In genomic region chr2:120905298-120905697, GRCh38 we compare ENCODE assay signal across 15 cellular contexts.
DNase-seq lines count a peak whose midpoint lies in the region; ATAC-seq and TF ChIP-seq lines count a peak whose summit lies in the region.
"Had no signal": no experiment of that assay in that cellular context is flagged by ENCODE, and none has a peak within 500 bp of the region (broad histone marks: within the 10 kb centered on the region; RNA-seq: fewer than 3 reads in every experiment).

No MANE protein-coding gene starts in this region.

- no peak for TF ChIP-seq RAD21 in neural cell (conservative IDR thresholded peaks at IDR 0.05)

- ATAC-seq in left cardiac atrium = no peak
- no peak for ATAC-seq in activated T-cell treated with anti-CD3 and anti-CD28 coated beads, Interleukin-2, amount 50 U/mL, for 4 hours
- no peak for ATAC-seq in body of pancreas
- ATAC-seq: Panc1 had no signal

- no peaks in the 10 kb centered on the region for H3K79me2 ChIP-seq in neural cell (replicated peaks; ENCODE audit: insufficient read depth, low read length)

- no peak overlapping the region for H3K27ac Mint-ChIP-seq in endothelial cell (ENCODE audit: unreplicated experiment)
- H3K27ac Mint-ChIP-seq: CD4-positive, alpha-beta T cell had no signal

- peaks cover 13% of the 10 kb centered on the region for H3K27me3 Mint-ChIP-seq in endothelial cell (ENCODE audit: unreplicated experiment)
- peaks cover 5% of the 10 kb centered on the region for H3K27me3 Mint-ChIP-seq in activated T-cell treated with anti-CD3 and anti-CD28 coated beads, Interleukin-2, amount 50 U/mL, for 4 hours (ENCODE audit: low read depth)
- H3K27me3 Mint-ChIP-seq: CD4-positive, alpha-beta T cell had no signal

- DNase-seq in right atrium auricular region (ENCODE audit: low spot score) = no peak
- DNase-seq in left cardiac atrium = no peak
- no peak for DNase-seq in esophagus muscularis mucosa (ENCODE audit: extremely low spot score)
- no peak for DNase-seq in endothelial cell (ENCODE audit: low spot score)
- DNase-seq in GM13976 (ENCODE audit: low spot score) = no peak
- no peak for DNase-seq in activated T-cell treated with anti-CD3 and anti-CD28 coated beads, Interleukin-2, amount 50 U/mL, for 4 hours
- DNase-seq in body of pancreas = no peak
- DNase-seq: Calu3; CD4-positive, alpha-beta T cell; H7; NCI-H187 treated with DMSO at 0.1 percent for 48 hours; NCI-H446 treated with DMSO at 0.1 percent for 48 hours; NCI-H748 treated with DMSO at 0.1 percent for 48 hours had no signal

- H3K9me2 ChIP-seq in neural cell (ENCODE audit: insufficient read depth, low read length) = no peaks in the 10 kb centered on the region

- no peaks in the 10 kb centered on the region for H3K9me3 Mint-ChIP-seq in endothelial cell (ENCODE audit: unreplicated experiment)
- H3K9me3 Mint-ChIP-seq in activated T-cell treated with anti-CD3 and anti-CD28 coated beads, Interleukin-2, amount 50 U/mL, for 4 hours = no peaks in the 10 kb centered on the region
- H3K9me3 Mint-ChIP-seq: CD4-positive, alpha-beta T cell had no signal

- H3K27me3 ChIP-seq in right atrium auricular region (no peaks in the 10 kb centered on the region), esophagus muscularis mucosa (no peaks in the 10 kb centered on the region), neural cell (ENCODE audit: insufficient read depth, low read depth, low read length) (no peaks in the 10 kb centered on the region), body of pancreas (no peaks in the 10 kb centered on the region)

- H3K9ac ChIP-seq in neural cell (ENCODE audit: low read length) = no peak overlapping the region

- no peaks in the 10 kb centered on the region for H3K36me3 Mint-ChIP-seq in endothelial cell (ENCODE audit: low read depth, unreplicated experiment)
- no peaks in the 10 kb centered on the region for H3K36me3 Mint-ChIP-seq in activated T-cell treated with anti-CD3 and anti-CD28 coated beads, Interleukin-2, amount 50 U/mL, for 4 hours (ENCODE audit: insufficient read depth)

- H3K4me3 ChIP-seq in right atrium auricular region (no peak overlapping the region), esophagus muscularis mucosa (no peak overlapping the region), neural cell (ENCODE audit: low read length) (peak overlapping the region; percentile 27), body of pancreas (no peak overlapping the region)

- no peaks in the 10 kb centered on the region for H4K20me1 ChIP-seq in neural cell (ENCODE audit: insufficient read depth)

- no peak overlapping the region for H3K4me2 ChIP-seq in neural cell (ENCODE audit: low read length)

- H3K4me1 ChIP-seq in right atrium auricular region (peaks cover 0 to 20% of the 10 kb centered on the region in 2 donors), esophagus muscularis mucosa (peaks cover 9 to 40% (median 29%) of the 10 kb centered on the region in 4 donors), body of pancreas (no peaks in the 10 kb centered on the region)

- TF ChIP-seq CTCF in right atrium auricular region (IDR thresholded peaks at IDR 0.05) (no peak), esophagus muscularis mucosa (IDR thresholded peaks at IDR 0.05) (no peak), neural cell (IDR thresholded peaks at IDR 0.05; ENCODE audit: poor library complexity, severe bottlenecking) (no peak), endothelial cell (IDR thresholded peaks at IDR 0.05; ENCODE audit: unreplicated experiment) (no peak), GM13976 (IDR thresholded peaks at IDR 0.05; ENCODE audit: borderline replicate concordance, control extremely low read depth, extremely low read depth, insufficient read depth, missing control alignments) (no peak), body of pancreas (IDR thresholded peaks at IDR 0.05) (no peak)

- H3K36me3 ChIP-seq in right atrium auricular region (no peaks in the 10 kb centered on the region), esophagus muscularis mucosa (no peaks in the 10 kb centered on the region), neural cell (ENCODE audit: insufficient read depth, low read length) (no peaks in the 10 kb centered on the region), body of pancreas (replicated peaks in 1 of 2; ENCODE audit: insufficient read depth in 1 of 2, low read depth in 2 of 2) (no peaks in the 10 kb centered on the region)

- H3K27ac ChIP-seq in right atrium auricular region = peak overlapping the region; percentile 53 to 54
- peak overlapping the region in 3 of 4 donors; percentile 48 to 60 (median 51) for H3K27ac ChIP-seq in esophagus muscularis mucosa (replicated peaks in 1 of 4)
- no peak overlapping the region for H3K27ac ChIP-seq in neural cell (ENCODE audit: low read length)
- no peak overlapping the region for H3K27ac ChIP-seq in body of pancreas

- H3K4me3 Mint-ChIP-seq in endothelial cell (ENCODE audit: unreplicated experiment) = no peak overlapping the region
- no peak overlapping the region for H3K4me3 Mint-ChIP-seq in activated T-cell treated with anti-CD3 and anti-CD28 coated beads, Interleukin-2, amount 50 U/mL, for 4 hours
- H3K4me3 Mint-ChIP-seq: CD4-positive, alpha-beta T cell had no signal

- in situ Hi-C loops in GM13976 (cut with MboI; ENCODE audit: low sequenced_read_pairs, unreplicated experiment) = no loop called here

- H3K4me1 Mint-ChIP-seq in endothelial cell (ENCODE audit: unreplicated experiment) = peaks cover 14% of the 10 kb centered on the region
- no peaks in the 10 kb centered on the region for H3K4me1 Mint-ChIP-seq in activated T-cell treated with anti-CD3 and anti-CD28 coated beads, Interleukin-2, amount 50 U/mL, for 4 hours (ENCODE audit: low read depth)

- TF ChIP-seq EP300 in esophagus muscularis mucosa (IDR thresholded peaks at IDR 0.05) (no peak), neural cell (conservative IDR thresholded peaks at IDR 0.05; ENCODE audit: poor library complexity, severe bottlenecking) (no peak)

- H3F3A ChIP-seq in neural cell (ENCODE audit: insufficient read depth, low read length, poor library complexity, severe bottlenecking) = no peaks in the 10 kb centered on the region

- no peaks in the 10 kb centered on the region for H3K9me3 ChIP-seq in right atrium auricular region
- no peaks in the 10 kb centered on the region for H3K9me3 ChIP-seq in esophagus muscularis mucosa
- H3K9me3 ChIP-seq in neural cell (ENCODE audit: low read length) = no peaks in the 10 kb centered on the region
- H3K9me3 ChIP-seq in body of pancreas = no peaks in the 10 kb centered on the region

- WGBS in esophagus muscularis mucosa = 58% methylated on average over 3 of the region's 5 CpGs
- 69 to 72% methylated on average over 5 of the region's 5 CpGs for WGBS in body of pancreas, 2 donors

- H2AFZ ChIP-seq in neural cell (ENCODE audit: low read depth, low read length) = no peak overlapping the region

- TF ChIP-seq POLR2A in esophagus muscularis mucosa (IDR thresholded peaks at IDR 0.05; ENCODE audit: low read depth) = no peak
- TF ChIP-seq POLR2A in body of pancreas (IDR thresholded peaks at IDR 0.05) = no peak

- intact Hi-C loops in left cardiac atrium (cut with DNase I) (no loop called here), esophagus muscularis mucosa (cut with DNase I) (no loop called here), body of pancreas (cut with DNase I) (no loop called here)

TF ChIP-seq in neural cell, 6 proteins besides CTCF, POLR2A, EP300 and RAD21:
- TF ChIP-seq SMC3 (conservative IDR thresholded peaks at IDR 0.05; ENCODE audit: poor library complexity) (no peak), REST (IDR thresholded peaks at IDR 0.05; ENCODE audit: borderline replicate concordance) (no peak), EZH2 (IDR thresholded peaks at IDR 0.05; ENCODE audit: borderline replicate concordance, insufficient read depth, low read length, poor library complexity, severe bottlenecking) (no peak), MXI1 (conservative IDR thresholded peaks at IDR 0.05; ENCODE audit: poor library complexity, severe bottlenecking) (no peak), POLR2AphosphoS5 (IDR thresholded peaks at IDR 0.05) (no peak), TAF1 (IDR thresholded peaks at IDR 0.05; ENCODE audit: low read depth) (no peak)

Comparison
In these comparisons a context has a peak if more than half of its experiments do, and no peak if none do; other contexts are left out.
1. H3K27ac ChIP-seq: peak in right atrium auricular region (2 of 2) and esophagus muscularis mucosa (3 of 4); none in neural cell (single experiment) and body of pancreas (0 of 4).